Comparison of ENCODE assay signal across 17 cellular contexts in the genomic region with DNA sequence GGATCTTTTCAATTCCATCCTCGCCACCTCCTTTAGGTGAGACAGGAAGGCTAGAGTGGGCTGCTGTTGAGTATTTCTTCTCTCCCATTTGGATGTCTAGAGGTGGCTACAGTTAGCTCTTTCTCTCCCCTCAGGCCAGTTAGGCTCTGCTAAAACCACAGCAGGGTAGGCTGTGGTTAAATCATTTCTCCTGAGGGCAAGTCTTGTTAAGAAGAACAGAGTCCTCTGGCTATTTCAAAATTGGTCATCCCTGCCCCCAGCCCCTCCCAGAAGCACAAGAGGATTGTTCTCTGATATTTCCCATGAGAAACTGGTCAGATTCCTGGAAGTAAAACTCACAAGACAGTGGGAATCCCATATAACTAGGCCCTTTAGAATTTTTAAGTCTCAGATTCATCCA.
"Had no signal": no experiment of that assay in that cellular context is flagged by ENCODE, and none has a peak within 500 bp of the region (broad histone marks: within the 10 kb centered on the region; RNA-seq: fewer than 3 reads in every experiment).

No MANE protein-coding gene starts in this region.

- H3K4me3 Mint-ChIP-seq: activated CD4-positive, alpha-beta memory T cell treated with anti-CD3 and anti-CD28 coated beads, Interleukin-2, amount 10 ng/mL, durations not matched to agents 7 days and 5 days; activated CD8-positive, alpha-beta memory T cell treated with anti-CD3 and anti-CD28 coated beads, Interleukin-2, amount 10 ng/mL, durations not matched to agents 7 days and 5 days; activated naive CD8-positive, alpha-beta T cell treated with anti-CD3 and anti-CD28 coated beads for 36 hours; central memory CD8-positive, alpha-beta T cell; naive B cell; stimulated activated naive B cell treated with anti-CD40 and anti-IgM and Interleukin-4, amounts not matched to agents 10 μg/mL and 1 μg/mL and 100 μg/mL, for 72 hours had no signal

- ATAC-seq: activated CD8-positive, alpha-beta memory T cell treated with anti-CD3 and anti-CD28 coated beads, Interleukin-2, amount 10 ng/mL, durations not matched to agents 7 days and 5 days; gastrocnemius medialis; heart left ventricle; left lung; sciatic nerve; stimulated activated naive B cell treated with anti-CD40 and anti-IgM and Interleukin-4, amounts not matched to agents 10 μg/mL and 1 μg/mL and 100 μg/mL, for 72 hours had no signal

- H3K27ac Mint-ChIP-seq: activated CD4-positive, alpha-beta memory T cell treated with anti-CD3 and anti-CD28 coated beads, Interleukin-2, amount 10 ng/mL, durations not matched to agents 7 days and 5 days; activated CD8-positive, alpha-beta memory T cell treated with anti-CD3 and anti-CD28 coated beads, Interleukin-2, amount 10 ng/mL, durations not matched to agents 7 days and 5 days; activated naive CD8-positive, alpha-beta T cell treated with anti-CD3 and anti-CD28 coated beads for 36 hours; naive B cell; stimulated activated naive B cell treated with anti-CD40 and anti-IgM and Interleukin-4, amounts not matched to agents 10 μg/mL and 1 μg/mL and 100 μg/mL, for 72 hours had no signal

- H3K27me3 ChIP-seq: gastrocnemius medialis, heart left ventricle, left lung, spleen, thyroid gland had no signal

- H3K4me1 ChIP-seq: gastrocnemius medialis, heart left ventricle, left lung, parathyroid adenoma, spleen, thyroid gland had no signal

- H3K4me1 Mint-ChIP-seq: activated CD4-positive, alpha-beta memory T cell treated with anti-CD3 and anti-CD28 coated beads, Interleukin-2, amount 10 ng/mL, durations not matched to agents 7 days and 5 days; activated CD8-positive, alpha-beta memory T cell treated with anti-CD3 and anti-CD28 coated beads, Interleukin-2, amount 10 ng/mL, durations not matched to agents 7 days and 5 days; activated naive CD8-positive, alpha-beta T cell treated with anti-CD3 and anti-CD28 coated beads for 36 hours; central memory CD8-positive, alpha-beta T cell; naive B cell; stimulated activated naive B cell treated with anti-CD40 and anti-IgM and Interleukin-4, amounts not matched to agents 10 μg/mL and 1 μg/mL and 100 μg/mL, for 72 hours had no signal

- H2AFZ ChIP-seq: parathyroid adenoma had no signal

- H3K27ac ChIP-seq: gastrocnemius medialis, heart left ventricle, left lung, parathyroid adenoma, spleen, thyroid gland had no signal

- H3K9ac ChIP-seq: parathyroid adenoma had no signal

- H3K4me3 ChIP-seq: gastrocnemius medialis, heart left ventricle, left lung, spleen, thyroid gland had no signal

- H3K36me3 ChIP-seq: gastrocnemius medialis, heart left ventricle, left lung, spleen, thyroid gland had no signal

- H3K9me3 ChIP-seq: gastrocnemius medialis, thyroid gland had no signal

- H3K27me3 Mint-ChIP-seq: activated CD4-positive, alpha-beta memory T cell treated with anti-CD3 and anti-CD28 coated beads, Interleukin-2, amount 10 ng/mL, durations not matched to agents 7 days and 5 days; activated CD8-positive, alpha-beta memory T cell treated with anti-CD3 and anti-CD28 coated beads, Interleukin-2, amount 10 ng/mL, durations not matched to agents 7 days and 5 days; activated naive CD8-positive, alpha-beta T cell treated with anti-CD3 and anti-CD28 coated beads for 36 hours; central memory CD8-positive, alpha-beta T cell; naive B cell; stimulated activated naive B cell treated with anti-CD40 and anti-IgM and Interleukin-4, amounts not matched to agents 10 μg/mL and 1 μg/mL and 100 μg/mL, for 72 hours had no signal

- H3K79me2 ChIP-seq: parathyroid adenoma had no signal

- DNase-seq: activated CD4-positive, alpha-beta memory T cell treated with anti-CD3 and anti-CD28 coated beads, Interleukin-2, amount 10 ng/mL, durations not matched to agents 7 days and 5 days; activated CD4-positive, alpha-beta T cell treated with anti-CD3 and anti-CD28 coated beads for 4 hours; activated CD8-positive, alpha-beta memory T cell treated with anti-CD3 and anti-CD28 coated beads, Interleukin-2, amount 10 ng/mL, durations not matched to agents 7 days and 5 days; activated naive CD8-positive, alpha-beta T cell treated with anti-CD3 and anti-CD28 coated beads for 36 hours; amygdala; cortex of kidney; gastrocnemius medialis; heart left ventricle; left lung; naive B cell; spleen; stimulated activated naive B cell treated with anti-CD40 and anti-IgM and Interleukin-4, amounts not matched to agents 10 μg/mL and 1 μg/mL and 100 μg/mL, for 72 hours; T-helper 2 cell; thyroid gland had no signal

- H3K36me3 Mint-ChIP-seq: activated CD8-positive, alpha-beta memory T cell treated with anti-CD3 and anti-CD28 coated beads, Interleukin-2, amount 10 ng/mL, durations not matched to agents 7 days and 5 days; activated naive CD8-positive, alpha-beta T cell treated with anti-CD3 and anti-CD28 coated beads for 36 hours; naive B cell; stimulated activated naive B cell treated with anti-CD40 and anti-IgM and Interleukin-4, amounts not matched to agents 10 μg/mL and 1 μg/mL and 100 μg/mL, for 72 hours had no signal
